Comparison of ENCODE assay signal across 21 cellular contexts in genomic region chr14:101518611-101519048, GRCh38. TPM values are rescaled to one million over a fixed set of nuclear protein-coding genes. Genes with fewer than 3 reads are reported as not detected.
A peak's percentile ranks its signal among the peaks of the same experiment; 100 is the strongest.
DNase-seq lines count a peak whose midpoint lies in the region; ATAC-seq and TF ChIP-seq lines count a peak whose summit lies in the region.
"Had no signal": no experiment of that assay in that cellular context is flagged by ENCODE, and none has a peak within 500 bp of the region (broad histone marks: within the 10 kb centered on the region; RNA-seq: fewer than 3 reads in every experiment).

No MANE protein-coding gene starts in this region.

- H3K4me3 ChIP-seq in osteoblast (ENCODE audit: insufficient read depth, low read length) (no peak overlapping the region), transverse colon (no peak overlapping the region), SJCRH30 (no peak overlapping the region)

- TF ChIP-seq CTCF in osteoblast (IDR thresholded peaks at IDR 0.05; ENCODE audit: extremely low read depth, low read depth, low read length) (no peak), transverse colon (IDR thresholded peaks at IDR 0.05) (peak in 2 of 5 experiments; percentile 18 to 40), mesothelial cell of epicardium (IDR thresholded peaks at IDR 0.05; ENCODE audit: unreplicated experiment) (no peak)

- WGBS in transverse colon (ENCODE audit: low coverage in 1 of 2), 2 donors: 30 to 55% methylated on average over 2 to 16 of the region's 20 CpGs

- intact Hi-C loops in left ventricle myocardium superior (cut with micrococcal nuclease): no loop called here
- intact Hi-C loops in transverse colon (cut with DNase I; ENCODE audit: low total_unique reads): loop anchor here (5.0 kb wide), 1 partner anchor 824 kb away; no protein-coding TSS in a partner anchor

- no peak overlapping the region for H3K27ac Mint-ChIP-seq in mesothelial cell of epicardium
- H3K27ac Mint-ChIP-seq: activated naive CD8-positive, alpha-beta T cell treated with anti-CD3 and anti-CD28 coated beads, Interleukin-2, amount 10 ng/mL, durations not matched to agents 7 days and 5 days; natural killer cell; T-helper 1 cell treated with Interleukin-12 subunit alpha and Interleukin-12 subunit beta and Interleukin-4 antibody, amounts not matched to agents 30 μg/mL and 1 μg/mL, for 36 hours had no signal

- H3K9me3 Mint-ChIP-seq in mesothelial cell of epicardium: peaks cover 9% of the 10 kb centered on the region
- H3K9me3 Mint-ChIP-seq: activated naive CD8-positive, alpha-beta T cell treated with anti-CD3 and anti-CD28 coated beads, Interleukin-2, amount 10 ng/mL, durations not matched to agents 7 days and 5 days; natural killer cell had no signal

- H4K20me1 ChIP-seq in osteoblast (ENCODE audit: insufficient read depth, low read length): no peaks in the 10 kb centered on the region

- no peak overlapping the region for H3K4me2 ChIP-seq in osteoblast (ENCODE audit: insufficient read depth, low read length)

- no peak for TF ChIP-seq EP300 in transverse colon (IDR thresholded peaks at IDR 0.05; ENCODE audit: low read depth)

- H3K36me3 Mint-ChIP-seq in mesothelial cell of epicardium: no peaks in the 10 kb centered on the region
- H3K36me3 Mint-ChIP-seq: natural killer cell had no signal

- TF ChIP-seq POLR2A in transverse colon (IDR thresholded peaks at IDR 0.05): no peak

- H3K36me3 ChIP-seq in osteoblast (ENCODE audit: insufficient read depth, low read length) (no peaks in the 10 kb centered on the region), transverse colon (no peaks in the 10 kb centered on the region), SJCRH30 (no peaks in the 10 kb centered on the region)
- H3K36me3 ChIP-seq: BE2C had no signal

- no peaks in the 10 kb centered on the region for H3K79me2 ChIP-seq in osteoblast (ENCODE audit: insufficient read depth, low read length)

- H3K9me3 ChIP-seq in osteoblast (ENCODE audit: low read depth, low read length): no peaks in the 10 kb centered on the region
- H3K9me3 ChIP-seq in transverse colon: peaks cover 0 to 3% of the 10 kb centered on the region in 2 donors
- no peaks in the 10 kb centered on the region for H3K9me3 ChIP-seq in SJCRH30 (replicated peaks)
- H3K9me3 ChIP-seq: BE2C had no signal

- ATAC-seq in left ventricle myocardium superior (peak; percentile 8), GM19452 (IDR thresholded peaks at IDR 0.05; ENCODE audit: unreplicated experiment) (no peak)
- ATAC-seq: esophagus mucosa had no signal

- no peaks in the 10 kb centered on the region for H3K4me1 ChIP-seq in osteoblast (ENCODE audit: insufficient read depth, low read length)
- H3K4me1 ChIP-seq in transverse colon: peaks cover 0 to 11% (median 0%) of the 10 kb centered on the region in 4 donors
- no peaks in the 10 kb centered on the region for H3K4me1 ChIP-seq in SJCRH30
- H3K4me1 ChIP-seq: BE2C had no signal

- H3K27ac ChIP-seq in caudate nucleus (ENCODE audit: low read depth, low read length): peak overlapping the region; percentile 68
- H3K27ac ChIP-seq in osteoblast (ENCODE audit: low read depth, low read length): no peak overlapping the region
- H3K27ac ChIP-seq in transverse colon: peak overlapping the region in 2 of 4 donors; percentile 6 to 16
- no peak overlapping the region for H3K27ac ChIP-seq in SJCRH30
- H3K27ac ChIP-seq: HL-60 had no signal

- DNase-seq in caudate nucleus (lab: John Stamatoyannopoulos, UW) (peak in 7 of 61 donors; percentile 17 to 50 (median 29)), left ventricle myocardium superior (no peak), osteoblast (ENCODE audit: insufficient read length, low spot score, missing footprints) (no peak), transverse colon (peak; percentile 41), SJCRH30 (no peak), mesothelial cell of epicardium (ENCODE audit: low spot score in 2 of 2, unreplicated experiment in 2 of 2) (no peak)
- DNase-seq: activated CD4-positive, CD25-positive, alpha-beta regulatory T cell; activated naive CD8-positive, alpha-beta T cell treated with anti-CD3 and anti-CD28 coated beads, Interleukin-2, amount 10 ng/mL, durations not matched to agents 7 days and 5 days; BE2C; natural killer cell; NCI-H1930; SHP77; stimulated activated CD4-positive, alpha-beta T cell treated with anti-CD3 and anti-CD28 coated beads, Interleukin-1b, Interleukin-23, amount 100 ng/mL, for 48 hours had no signal

- in situ Hi-C loops in transverse colon (cut with MboI; ENCODE audit: low pct_ligation_motif_present in 1 of 4, low pct_unique_long_range_greater_than_20kb in 1 of 4, low sequenced_read_pairs in 3 of 4): no loop called here

- H3K27me3 Mint-ChIP-seq in mesothelial cell of epicardium (ENCODE audit: low read depth): no peaks in the 10 kb centered on the region
- H3K27me3 Mint-ChIP-seq: activated naive CD8-positive, alpha-beta T cell treated with anti-CD3 and anti-CD28 coated beads, Interleukin-2, amount 10 ng/mL, durations not matched to agents 7 days and 5 days had no signal

- H3K27me3 ChIP-seq in osteoblast (ENCODE audit: insufficient read depth, low read length) (no peaks in the 10 kb centered on the region), transverse colon (no peaks in the 10 kb centered on the region), SJCRH30 (no peaks in the 10 kb centered on the region)
- H3K27me3 ChIP-seq: BE2C had no signal

- H3K4me1 Mint-ChIP-seq in mesothelial cell of epicardium: no peaks in the 10 kb centered on the region
- H3K4me1 Mint-ChIP-seq: activated naive CD8-positive, alpha-beta T cell treated with anti-CD3 and anti-CD28 coated beads, Interleukin-2, amount 10 ng/mL, durations not matched to agents 7 days and 5 days; natural killer cell had no signal

- H2AFZ ChIP-seq in osteoblast (ENCODE audit: low read length): peak overlapping the region; percentile 59

- H3K4me3 Mint-ChIP-seq in mesothelial cell of epicardium: no peak overlapping the region
- H3K4me3 Mint-ChIP-seq: activated naive CD8-positive, alpha-beta T cell treated with anti-CD3 and anti-CD28 coated beads, Interleukin-2, amount 10 ng/mL, durations not matched to agents 7 days and 5 days; natural killer cell; T-helper 1 cell treated with Interleukin-12 subunit alpha and Interleukin-12 subunit beta and Interleukin-4 antibody, amounts not matched to agents 30 μg/mL and 1 μg/mL, for 36 hours had no signal

RNA-seq across cellular contexts. Expression of gene DIO3, which starts 42.7 kb away (rescaled TPM):
- total RNA-seq in left ventricle myocardium superior: 0.15 TPM
- total RNA-seq in osteoblast: not detected in 2 replicates
- 1 to 10 TPM in 3 of 4 donors, not detected in 1; 1.2 to 2.9 (median 1.4) TPM for total RNA-seq in transverse colon
- not detected in 2 replicates for total RNA-seq in SJCRH30 (2014; rRNA removed; shearing (Covaris generic))
- 31.0 to 35.8 TPM (median 35.6 TPM) in 3 replicates for total RNA-seq in mesothelial cell of epicardium
- total RNA-seq: activated CD8-positive, alpha-beta memory T cell treated with anti-CD3 and anti-CD28 coated beads for 36 hours; activated naive CD8-positive, alpha-beta T cell treated with anti-CD3 and anti-CD28 coated beads, Interleukin-2, amount 10 ng/mL, durations not matched to agents 7 days and 5 days; bronchial epithelial cell; G401; natural killer cell; NCI-H460 had no signal
